In the genomic region with DNA sequence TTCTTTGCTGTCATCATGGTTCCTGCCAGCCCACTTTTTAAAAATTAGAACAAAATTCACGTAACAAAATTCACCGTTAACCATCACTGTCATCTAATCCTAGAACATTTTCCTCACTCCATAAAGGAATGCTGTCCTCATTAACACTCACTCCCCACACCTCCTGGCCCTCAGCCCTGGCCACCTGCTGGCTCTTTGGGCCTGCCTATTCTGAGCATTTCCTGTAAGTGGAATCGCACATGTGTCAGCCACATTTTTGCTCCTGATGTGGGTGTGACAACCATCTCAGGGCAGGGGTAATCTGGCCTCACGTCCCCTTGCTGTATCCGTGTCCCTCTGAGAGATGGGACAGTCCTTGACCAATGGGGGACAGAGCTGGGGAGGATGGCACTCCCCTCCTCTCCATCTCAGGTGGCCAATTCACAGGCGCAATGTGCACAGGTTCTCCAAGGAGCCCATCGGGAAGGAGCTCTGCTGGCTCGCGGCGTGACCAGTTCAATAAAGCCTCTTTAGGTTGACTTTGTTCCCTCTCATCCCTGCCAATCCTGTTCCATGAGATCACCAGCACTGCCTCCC, we compare ENCODE assay signal across 16 cellular contexts.
A peak's percentile ranks its signal among the peaks of the same experiment; 100 is the strongest.
DNase-seq lines count a peak whose midpoint lies in the region; ATAC-seq and TF ChIP-seq lines count a peak whose summit lies in the region.
"Had no signal": no experiment of that assay in that cellular context is flagged by ENCODE, and none has a peak within 500 bp of the region (broad histone marks: within the 10 kb centered on the region; RNA-seq: fewer than 3 reads in every experiment).

No MANE protein-coding gene starts in this region.

- no peak for ATAC-seq in HG03439 (IDR thresholded peaks at IDR 0.05; ENCODE audit: unreplicated experiment)

- H3K4me3 ChIP-seq in GM23248: no peak overlapping the region

- no peaks in the 10 kb centered on the region for H3K4me1 ChIP-seq in GM23248 (ENCODE audit: insufficient read depth)

- no peaks in the 10 kb centered on the region for H3K36me3 ChIP-seq in GM23248 (ENCODE audit: low read depth)

- peak overlapping the region; percentile 30 for H3K27ac Mint-ChIP-seq in activated naive CD4-positive, alpha-beta T cell treated with anti-CD3 and anti-CD28 coated beads, Interleukin-2, amount 50 U/mL, for 24 hours
- no peak overlapping the region for H3K27ac Mint-ChIP-seq in activated naive CD4-positive, alpha-beta T cell treated with anti-CD3 and anti-CD28 coated beads for 36 hours
- H3K27ac Mint-ChIP-seq in neural crest cell (ENCODE audit: unreplicated experiment): peak overlapping the region; percentile 35
- H3K27ac Mint-ChIP-seq: B cell; CD4-positive, alpha-beta T cell had no signal

- CTCF ChIA-PET in activated naive CD4-positive, alpha-beta T cell treated with anti-CD3 and anti-CD28 coated beads for 36 hours (lab: Charles Lee): no interaction called here

- no peaks in the 10 kb centered on the region for H3K36me3 Mint-ChIP-seq in activated naive CD4-positive, alpha-beta T cell treated with anti-CD3 and anti-CD28 coated beads, Interleukin-2, amount 50 U/mL, for 24 hours
- no peaks in the 10 kb centered on the region for H3K36me3 Mint-ChIP-seq in activated naive CD4-positive, alpha-beta T cell treated with anti-CD3 and anti-CD28 coated beads for 36 hours (ENCODE audit: low read depth)
- H3K36me3 Mint-ChIP-seq in neural crest cell (ENCODE audit: low read depth): no peaks in the 10 kb centered on the region

- no peaks in the 10 kb centered on the region for H3K27me3 Mint-ChIP-seq in activated naive CD4-positive, alpha-beta T cell treated with anti-CD3 and anti-CD28 coated beads, Interleukin-2, amount 50 U/mL, for 24 hours
- no peaks in the 10 kb centered on the region for H3K27me3 Mint-ChIP-seq in activated naive CD4-positive, alpha-beta T cell treated with anti-CD3 and anti-CD28 coated beads for 36 hours (ENCODE audit: low read depth)
- H3K27me3 Mint-ChIP-seq in neural crest cell (ENCODE audit: low read depth): peaks cover 6% of the 10 kb centered on the region
- H3K27me3 Mint-ChIP-seq: CD4-positive, alpha-beta T cell had no signal

- no peaks in the 10 kb centered on the region for H4K20me1 ChIP-seq in GM23248 (ENCODE audit: insufficient read depth)

- WGBS in GM23248 (ENCODE audit: low coverage in 1 of 2, low lambda C conversion rate in 2 of 2, missing lambda C conversion rate in 2 of 2), 2 experiments: 30 to 35% methylated on average over 10 of the region's 10 CpGs

- no peaks in the 10 kb centered on the region for H3K9me3 Mint-ChIP-seq in activated naive CD4-positive, alpha-beta T cell treated with anti-CD3 and anti-CD28 coated beads, Interleukin-2, amount 50 U/mL, for 24 hours
- H3K9me3 Mint-ChIP-seq in activated naive CD4-positive, alpha-beta T cell treated with anti-CD3 and anti-CD28 coated beads for 36 hours: peaks cover 4% of the 10 kb centered on the region
- H3K9me3 Mint-ChIP-seq in neural crest cell: no peaks in the 10 kb centered on the region
- H3K9me3 Mint-ChIP-seq: CD4-positive, alpha-beta T cell had no signal

- H3F3A ChIP-seq in GM23248 (ENCODE audit: insufficient read depth): no peaks in the 10 kb centered on the region

- TF ChIP-seq CTCF in neural crest cell (conservative IDR thresholded peaks at IDR 0.05): no peak

- H2AFZ ChIP-seq in GM23248: no peak overlapping the region

- H3K79me2 ChIP-seq in GM23248 (ENCODE audit: insufficient read depth): no peaks in the 10 kb centered on the region

- in situ Hi-C loops in GM23248 (cut with MboI): no loop called here

- no peak overlapping the region for H3K9ac ChIP-seq in GM23248

- no peaks in the 10 kb centered on the region for H3K27me3 ChIP-seq in GM23248 (replicated peaks; ENCODE audit: insufficient read depth)

- H3K4me3 Mint-ChIP-seq in activated naive CD4-positive, alpha-beta T cell treated with anti-CD3 and anti-CD28 coated beads, Interleukin-2, amount 50 U/mL, for 24 hours: no peak overlapping the region
- H3K4me3 Mint-ChIP-seq in activated naive CD4-positive, alpha-beta T cell treated with anti-CD3 and anti-CD28 coated beads for 36 hours: no peak overlapping the region
- no peak overlapping the region for H3K4me3 Mint-ChIP-seq in neural crest cell
- H3K4me3 Mint-ChIP-seq: B cell; CD4-positive, alpha-beta T cell had no signal

- H3K27ac ChIP-seq in GM23248: no peak overlapping the region

- H3K4me2 ChIP-seq in GM23248 (ENCODE audit: unreplicated experiment): no peak overlapping the region

- intact Hi-C loops in activated naive CD4-positive, alpha-beta T cell treated with anti-CD3 and anti-CD28 coated beads for 36 hours (cut with micrococcal nuclease): no loop called here

- H3K9me2 ChIP-seq in GM23248 (ENCODE audit: insufficient read depth): no peaks in the 10 kb centered on the region

- DNase-seq in activated naive CD4-positive, alpha-beta T cell treated with anti-CD3 and anti-CD28 coated beads for 36 hours: no peak
- peak; percentile 29 for DNase-seq in ecto neural progenitor cell (ENCODE audit: low spot score)
- no peak for DNase-seq in neural crest cell (ENCODE audit: low read depth, low spot score)
- no peak for DNase-seq in stimulated activated CD4-positive, alpha-beta T cell treated with anti-CD3 and anti-CD28 coated beads, Interleukin-4, amount 100 ng/mL, for 1 hour
- no peak for DNase-seq in HUDEP-2 (lab: John Stamatoyannopoulos, UW; ENCODE audit: unreplicated experiment in 76 of 76)
- DNase-seq in GM23248: no peak
- DNase-seq: Calu3; CD4-positive, alpha-beta T cell; DMS79; HCEC 1CT; NCI-H1417 treated with DMSO at 0.1 percent for 48 hours; NCI-H2029 treated with DMSO at 0.1 percent for 48 hours; NCI-H526 treated with DMSO at 0.1 percent for 48 hours had no signal

- H3K4me1 Mint-ChIP-seq in activated naive CD4-positive, alpha-beta T cell treated with anti-CD3 and anti-CD28 coated beads, Interleukin-2, amount 50 U/mL, for 24 hours: no peaks in the 10 kb centered on the region
- H3K4me1 Mint-ChIP-seq in activated naive CD4-positive, alpha-beta T cell treated with anti-CD3 and anti-CD28 coated beads for 36 hours (ENCODE audit: low read depth): no peaks in the 10 kb centered on the region
- no peaks in the 10 kb centered on the region for H3K4me1 Mint-ChIP-seq in neural crest cell
- H3K4me1 Mint-ChIP-seq: B cell had no signal

- H3K9me3 ChIP-seq in GM23248 (ENCODE audit: low read depth): no peaks in the 10 kb centered on the region
